ENCODE assay signal across 19 cellular contexts in genomic region chr2:26619649-26620605, GRCh38. TPM values are rescaled to one million over a fixed set of nuclear protein-coding genes. Genes with fewer than 3 reads are reported as not detected.
DNase-seq lines count a peak whose midpoint lies in the region; ATAC-seq and TF ChIP-seq lines count a peak whose summit lies in the region.
"Had no signal": no experiment of that assay in that cellular context is flagged by ENCODE, and none has a peak within 500 bp of the region (broad histone marks: within the 10 kb centered on the region; RNA-seq: fewer than 3 reads in every experiment).

No MANE protein-coding gene starts in this region.

- no peak for TF ChIP-seq CTCF in CD14-positive monocyte (IDR thresholded peaks at IDR 0.05)
- no peak for TF ChIP-seq CTCF in endothelial cell (IDR thresholded peaks at IDR 0.05; ENCODE audit: unreplicated experiment)

- no peaks in the 10 kb centered on the region for H3K9me3 Mint-ChIP-seq in CD14-positive monocyte
- no peaks in the 10 kb centered on the region for H3K9me3 Mint-ChIP-seq in endothelial cell (ENCODE audit: unreplicated experiment)

- H3K36me3 Mint-ChIP-seq in CD14-positive monocyte (no peaks in the 10 kb centered on the region), endothelial cell (ENCODE audit: low read depth, unreplicated experiment) (no peaks in the 10 kb centered on the region)

- H3K27ac Mint-ChIP-seq in CD14-positive monocyte (no peak overlapping the region), endothelial cell (ENCODE audit: unreplicated experiment) (peak overlapping the region; percentile 42)

- in situ Hi-C loops in G401 (cut with HindIII; ENCODE audit: low sequenced_read_pairs), result no loop called here

- H3K27me3 Mint-ChIP-seq in CD14-positive monocyte (ENCODE audit: low read depth in 3 of 3) (peaks cover 4 to 15% (median 8%) of the 10 kb centered on the region in 3 donors), endothelial cell (ENCODE audit: unreplicated experiment) (peaks cover 8% of the 10 kb centered on the region)

- H3K4me1 Mint-ChIP-seq in CD14-positive monocyte (peaks cover 6% of the 10 kb centered on the region), endothelial cell (ENCODE audit: unreplicated experiment) (peaks cover 16% of the 10 kb centered on the region)

- peak overlapping the region in 1 of 2 donors; percentile 67 for H3K4me3 Mint-ChIP-seq in CD14-positive monocyte
- H3K4me3 Mint-ChIP-seq in endothelial cell (ENCODE audit: unreplicated experiment), result no peak overlapping the region

- peak; percentile 10 for DNase-seq in CD14-positive monocyte (ENCODE audit: low spot score)
- peak; percentile 22 for DNase-seq in MV-4-11 (lab: John Stamatoyannopoulos, UW)
- DNase-seq in endothelial cell (ENCODE audit: low spot score), result no peak
- peak; percentile 19 for DNase-seq in sciatic nerve (ENCODE audit: low spot score)
- no peak for DNase-seq in amygdala (lab: John Stamatoyannopoulos, UW)
- no peak for DNase-seq in G401 (ENCODE audit: low spot score)
- no peak for DNase-seq in SHP77 (lab: John Stamatoyannopoulos, UW)
- DNase-seq: BE2C; DMS 273 treated with DMSO at 0.1 percent for 48 hours; H7; NCI-H1048; NCI-H146; NCI-H2081 treated with DMSO at 0.1 percent for 48 hours; NCI-H226; NCI-H526 treated with DMSO at 0.1 percent for 48 hours; NK-92 treated with Interleukin-12 subunit alpha and Interleukin-12 subunit beta, amount 100 ng/mL, for 24 hours had no signal

- intact Hi-C loops in CD14-positive monocyte (cut with micrococcal nuclease) (no loop called here), sciatic nerve (cut with DNase I) (no loop called here)

- ATAC-seq in sciatic nerve (no peak), HG03280 (IDR thresholded peaks at IDR 0.05; ENCODE audit: unreplicated experiment) (no peak)

RNA-seq across cellular contexts. Expression of gene CIB4, which starts 21.2 kb away (rescaled TPM):
- not detected for polyA plus RNA-seq in CD14-positive monocyte
- not detected for total RNA-seq in endothelial cell (ENCODE audit: unreplicated experiment)
- total RNA-seq in sciatic nerve, result not detected
- total RNA-seq in G401 (2014; rRNA removed; shearing (Covaris generic)), result not detected in 2 replicates
- total RNA-seq: Daoy, H7, HT-29 had no signal

Comparison
In these comparisons a context has a peak if more than half of its experiments do, and no peak if none do; other contexts are left out.
1. DNase-seq: peak in CD14-positive monocyte (single experiment), MV-4-11 (single experiment) and sciatic nerve (single experiment); none in endothelial cell (single experiment), amygdala (0 of 56), G401 (single experiment) and SHP77 (0 of 2).